Comparison of ENCODE assay signal across 9 cellular contexts in the genomic region with DNA sequence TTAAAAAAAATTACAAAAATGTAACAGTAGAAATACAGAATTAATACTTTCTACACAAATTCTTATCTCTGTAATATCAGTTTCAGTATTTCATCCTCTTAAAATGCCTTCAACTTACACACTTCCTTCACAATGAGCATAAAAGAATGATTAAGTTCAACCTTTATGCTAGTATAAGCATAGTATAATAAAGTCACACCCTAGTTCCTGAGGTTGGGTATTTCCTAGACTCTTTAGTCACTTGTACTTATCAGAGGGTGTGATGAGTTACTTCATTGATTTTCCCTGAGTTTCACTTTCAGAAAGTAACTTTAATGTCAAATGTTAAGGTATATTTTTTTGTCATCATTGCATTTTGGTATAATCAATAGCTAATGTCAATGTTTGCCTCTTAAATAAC.
DNase-seq lines count a peak whose midpoint lies in the region; ATAC-seq and TF ChIP-seq lines count a peak whose summit lies in the region.
"Had no signal": no experiment of that assay in that cellular context is flagged by ENCODE, and none has a peak within 500 bp of the region (broad histone marks: within the 10 kb centered on the region; RNA-seq: fewer than 3 reads in every experiment).

No MANE protein-coding gene starts in this region.

- H3K27me3 Mint-ChIP-seq in T-helper 17 cell: peaks cover 10% of the 10 kb centered on the region

- no peak overlapping the region for H2AFZ ChIP-seq in smooth muscle cell (ENCODE audit: low read depth)

- H3K4me1 Mint-ChIP-seq in T-helper 17 cell: no peaks in the 10 kb centered on the region
- H3K4me1 Mint-ChIP-seq in stimulated activated effector memory CD8-positive, alpha-beta T cell treated with anti-CD3 and anti-CD28 coated beads, Interleukin-12 subunit alpha, Interleukin-12 subunit beta, amount 100 ng/mL, for 72 hours: no peaks in the 10 kb centered on the region

- H3F3A ChIP-seq in smooth muscle cell (ENCODE audit: low read depth): no peaks in the 10 kb centered on the region

- H3K4me3 Mint-ChIP-seq in T-helper 17 cell: no peak overlapping the region
- H3K4me3 Mint-ChIP-seq in stimulated activated effector memory CD8-positive, alpha-beta T cell treated with anti-CD3 and anti-CD28 coated beads, Interleukin-12 subunit alpha, Interleukin-12 subunit beta, amount 100 ng/mL, for 72 hours: no peak overlapping the region

- H4K20me1 ChIP-seq in smooth muscle cell (ENCODE audit: low read depth): peaks cover 48% of the 10 kb centered on the region

- no peak overlapping the region for H3K27ac ChIP-seq in smooth muscle cell (ENCODE audit: low read depth)
- H3K27ac ChIP-seq: vagina had no signal

- H3K4me1 ChIP-seq in smooth muscle cell (ENCODE audit: low read depth): peaks cover 10% of the 10 kb centered on the region

- no peaks in the 10 kb centered on the region for H3K9me3 ChIP-seq in T-helper 17 cell (ENCODE audit: control insufficient read depth, low read length, poor library complexity, severe bottlenecking)
- no peaks in the 10 kb centered on the region for H3K9me3 ChIP-seq in smooth muscle cell (replicated peaks; ENCODE audit: low read depth)
- H3K9me3 ChIP-seq: vagina had no signal

- no peak for TF ChIP-seq CTCF in smooth muscle cell (IDR thresholded peaks at IDR 0.05; ENCODE audit: borderline replicate concordance, insufficient read depth, poor library complexity, severe bottlenecking)

- ATAC-seq in GM19324 (IDR thresholded peaks at IDR 0.05; ENCODE audit: low FRiP score, unreplicated experiment): peak; percentile 48
- ATAC-seq in HG02870 (IDR thresholded peaks at IDR 0.05; ENCODE audit: unreplicated experiment): peak; percentile 85
- ATAC-seq in T-helper 17 cell: peak; percentile 53
- peak; percentile 84 for ATAC-seq in stimulated activated effector memory CD8-positive, alpha-beta T cell treated with anti-CD3 and anti-CD28 coated beads, Interleukin-12 subunit alpha, Interleukin-12 subunit beta, amount 100 ng/mL, for 72 hours

- H3K27me3 ChIP-seq in smooth muscle cell (ENCODE audit: low read depth): no peaks in the 10 kb centered on the region
- H3K27me3 ChIP-seq: vagina had no signal

- H3K9ac ChIP-seq in smooth muscle cell (ENCODE audit: low read depth): no peak overlapping the region

- no peaks in the 10 kb centered on the region for H3K36me3 Mint-ChIP-seq in T-helper 17 cell (ENCODE audit: low read depth)
- no peaks in the 10 kb centered on the region for H3K36me3 Mint-ChIP-seq in stimulated activated effector memory CD8-positive, alpha-beta T cell treated with anti-CD3 and anti-CD28 coated beads, Interleukin-12 subunit alpha, Interleukin-12 subunit beta, amount 100 ng/mL, for 72 hours

- H3K9me3 Mint-ChIP-seq in stimulated activated effector memory CD8-positive, alpha-beta T cell treated with anti-CD3 and anti-CD28 coated beads, Interleukin-12 subunit alpha, Interleukin-12 subunit beta, amount 100 ng/mL, for 72 hours: no peaks in the 10 kb centered on the region

- H3K27ac Mint-ChIP-seq in T-helper 17 cell: no peak overlapping the region
- H3K27ac Mint-ChIP-seq in stimulated activated effector memory CD8-positive, alpha-beta T cell treated with anti-CD3 and anti-CD28 coated beads, Interleukin-12 subunit alpha, Interleukin-12 subunit beta, amount 100 ng/mL, for 72 hours: no peak overlapping the region

- no peak overlapping the region for H3K4me3 ChIP-seq in smooth muscle cell
- H3K4me3 ChIP-seq: lung, vagina had no signal

- H3K36me3 ChIP-seq in smooth muscle cell (ENCODE audit: low read depth): no peaks in the 10 kb centered on the region
- H3K36me3 ChIP-seq: vagina had no signal

- DNase-seq in T-helper 17 cell (no peak), smooth muscle cell (lab: John Stamatoyannopoulos, UW; ENCODE audit: unreplicated experiment) (no peak), KBM-7 (no peak), NCI-H82 (lab: John Stamatoyannopoulos, UW) (no peak)
- DNase-seq in stimulated activated effector memory CD8-positive, alpha-beta T cell treated with anti-CD3 and anti-CD28 coated beads, Interleukin-12 subunit alpha, Interleukin-12 subunit beta, amount 100 ng/mL, for 72 hours (ENCODE audit: low spot score in 2 of 2): no peak

- H3K79me2 ChIP-seq in smooth muscle cell (ENCODE audit: low read depth): peaks cover 4% of the 10 kb centered on the region

- in situ Hi-C loops in KBM-7 (cut with MboI; ENCODE audit: low pct_unique_long_range_greater_than_20kb, low sequenced_read_pairs): no loop called here

- no peak overlapping the region for H3K4me2 ChIP-seq in smooth muscle cell
